29 cellular contexts compared by ENCODE assay signal in the genomic region with DNA sequence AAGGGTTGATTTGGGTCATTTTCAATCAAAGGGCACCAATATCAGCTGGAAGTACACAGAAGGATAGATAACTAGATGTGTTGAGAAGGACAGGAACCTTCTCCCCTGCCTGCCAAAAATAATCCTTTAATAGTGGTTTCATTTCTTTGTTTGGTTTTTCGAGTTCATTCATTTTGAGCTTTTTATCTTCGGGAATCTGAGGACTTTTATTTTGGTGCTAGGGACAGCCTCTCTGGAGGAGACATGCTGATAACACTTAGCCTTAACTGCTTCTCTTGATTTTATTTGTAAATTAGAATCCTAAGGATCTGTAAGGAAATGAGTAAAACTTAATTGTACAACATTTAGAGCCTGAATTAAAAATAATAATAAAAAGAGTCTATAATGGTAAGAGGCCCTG. TPM values are rescaled to one million over a fixed set of nuclear protein-coding genes. Genes with fewer than 3 reads are reported as not detected.
"Had no signal": no experiment of that assay in that cellular context is flagged by ENCODE, and none has a peak within 500 bp of the region (broad histone marks: within the 10 kb centered on the region; RNA-seq: fewer than 3 reads in every experiment).

No MANE protein-coding gene starts in this region.

- H3K27me3 ChIP-seq: adrenal gland, SJCRH30 had no signal

- H3K4me1 ChIP-seq: SJCRH30 had no signal

- H3K4me2 ChIP-seq: SK-N-SH had no signal

- DNase-seq: activated CD4-positive, alpha-beta T cell treated with anti-CD3 and anti-CD28 coated beads for 4 hours; activated CD4-positive, alpha-beta T cell treated with anti-CD3 and anti-CD28 coated beads, Interleukin-2, amount 50 U/mL, for 4 hours; activated CD8-positive, alpha-beta memory T cell treated with anti-CD3 and anti-CD28 coated beads, Interleukin-2, amount 50 U/mL, for 48 hours; activated CD8-positive, alpha-beta T cell treated with anti-CD3 and anti-CD28 coated beads, Interleukin-2, amount 10 ng/mL, durations not matched to agents 7 days and 5 days; activated naive CD4-positive, alpha-beta T cell treated with anti-CD3 and anti-CD28 coated beads, Interleukin-2, amount 50 U/mL, for 16 hours; activated naive CD8-positive, alpha-beta T cell treated with anti-CD3 and anti-CD28 coated beads, Interleukin-2, amount 10 ng/mL, durations not matched to agents 7 days and 5 days; activated T-cell treated with anti-CD3 and anti-CD28 coated beads, Interleukin-2, amount 50 U/mL, for 1 hour; adrenal gland; anterior cingulate cortex; central memory CD4-positive, alpha-beta T cell; MM.1S; NCI-H1105; NCI-H146; NCI-H187 treated with DMSO at 0.1 percent for 48 hours; NCI-H2171; NCI-H345; NCI-H510A; NCI-H526 treated with DMSO at 0.1 percent for 48 hours; NCI-H82; NK-92 treated with Interleukin-12 subunit alpha and Interleukin-12 subunit beta, amount 100 ng/mL, for 24 hours; OCI-M1; Right ventricle myocardium superior; RPMI8226; SJCRH30; SK-N-SH; T-helper 1 cell; WERI-Rb-1 had no signal

- H3K4me1 Mint-ChIP-seq: activated naive CD8-positive, alpha-beta T cell treated with anti-CD3 and anti-CD28 coated beads, Interleukin-2, amount 10 ng/mL, durations not matched to agents 7 days and 5 days had no signal

- H3K9me3 Mint-ChIP-seq: activated naive CD8-positive, alpha-beta T cell treated with anti-CD3 and anti-CD28 coated beads, Interleukin-2, amount 10 ng/mL, durations not matched to agents 7 days and 5 days had no signal

- H3K36me3 Mint-ChIP-seq: activated naive CD8-positive, alpha-beta T cell treated with anti-CD3 and anti-CD28 coated beads, Interleukin-2, amount 10 ng/mL, durations not matched to agents 7 days and 5 days had no signal

- H3K36me3 ChIP-seq: adrenal gland, SJCRH30 had no signal

- H3K9me3 ChIP-seq: adrenal gland, SJCRH30, SK-N-SH had no signal

- ATAC-seq: activated CD4-positive, CD25-positive, alpha-beta regulatory T cell treated with anti-CD3 and anti-CD28 coated beads, Interleukin-2, amount 50 U/mL, for 24 hours; activated CD8-positive, alpha-beta T cell treated with anti-CD3 and anti-CD28 coated beads, Interleukin-2, amount 10 ng/mL, durations not matched to agents 7 days and 5 days; Panc1 had no signal

- H3K9ac ChIP-seq: SK-N-SH had no signal

- H3K27ac Mint-ChIP-seq: activated CD8-positive, alpha-beta T cell treated with anti-CD3 and anti-CD28 coated beads, Interleukin-2, amount 10 ng/mL, durations not matched to agents 7 days and 5 days; activated naive CD8-positive, alpha-beta T cell treated with anti-CD3 and anti-CD28 coated beads, Interleukin-2, amount 10 ng/mL, durations not matched to agents 7 days and 5 days had no signal

- H3K4me3 ChIP-seq: adrenal gland, SJCRH30 had no signal

- H3K4me3 Mint-ChIP-seq: activated CD8-positive, alpha-beta T cell treated with anti-CD3 and anti-CD28 coated beads, Interleukin-2, amount 10 ng/mL, durations not matched to agents 7 days and 5 days; activated naive CD8-positive, alpha-beta T cell treated with anti-CD3 and anti-CD28 coated beads, Interleukin-2, amount 10 ng/mL, durations not matched to agents 7 days and 5 days had no signal

- H3K27ac ChIP-seq: adrenal gland, SJCRH30, WERI-Rb-1 had no signal

RNA-seq across cellular contexts. Expression of a gene that starts 22.5 kb away (rescaled TPM):
- total RNA-seq: activated CD8-positive, alpha-beta T cell treated with anti-CD3 and anti-CD28 coated beads, Interleukin-2, amount 10 ng/mL, durations not matched to agents 7 days and 5 days; activated naive CD8-positive, alpha-beta T cell treated with anti-CD3 and anti-CD28 coated beads, Interleukin-2, amount 10 ng/mL, durations not matched to agents 7 days and 5 days had no signal
